In genomic region chr1:204377800-204378608, GRCh38 we compare ENCODE assay signal across 8 cellular contexts. TPM values are rescaled to one million over a fixed set of nuclear protein-coding genes. Genes with fewer than 3 reads are reported as not detected.
DNase-seq lines count a peak whose midpoint lies in the region; ATAC-seq, FAIRE-seq and TF ChIP-seq lines count a peak whose summit lies in the region.

No MANE protein-coding gene starts in this region.

- peak overlapping the region; percentile 85 for H3K4me2 ChIP-seq in keratinocyte (ENCODE audit: control insufficient read depth, extremely low read depth, insufficient read depth, low read depth, low read length)

- H3K27me3 Mint-ChIP-seq in T-helper 1 cell treated with Interleukin-12 subunit alpha and Interleukin-12 subunit beta and Interleukin-4 antibody, amounts not matched to agents 30 μg/mL and 1 μg/mL, for 36 hours (ENCODE audit: low read depth), result peaks cover 36% of the 10 kb centered on the region
- H3K27me3 Mint-ChIP-seq in brain, result no peaks in the 10 kb centered on the region

- H3K9me3 Mint-ChIP-seq in T-helper 1 cell treated with Interleukin-12 subunit alpha and Interleukin-12 subunit beta and Interleukin-4 antibody, amounts not matched to agents 30 μg/mL and 1 μg/mL, for 36 hours, result no peaks in the 10 kb centered on the region
- H3K9me3 Mint-ChIP-seq in brain, result no peaks in the 10 kb centered on the region

- peak overlapping the region; percentile 29 to 66 (median 61) for H3K4me3 ChIP-seq in keratinocyte (ENCODE audit: control insufficient read depth in 2 of 3, extremely low read depth in 1 of 3, insufficient read depth in 2 of 3, low read depth in 1 of 3, low read length in 3 of 3)

- DNase-seq in GM10266 (ENCODE audit: extremely low spot score), result peak; percentile 46
- DNase-seq in KBM-7, result peak; percentile 82
- DNase-seq in keratinocyte (ENCODE audit: low read depth, low spot score), result no peak
- DNase-seq in stimulated activated CD4-positive, alpha-beta T cell treated with anti-CD3 and anti-CD28 coated beads, Interleukin-15, amount 100 ng/mL, for 24 hours, result peak; percentile 62
- no peak for DNase-seq in NCI-H1930 (lab: John Stamatoyannopoulos, UW)

- dilution Hi-C loops in keratinocyte (cut with MboI; ENCODE audit: extremely low pct_ligation_motif_present, low sequenced_read_pairs), result no loop called here

- H2AFZ ChIP-seq in keratinocyte (ENCODE audit: control insufficient read depth, low read length), result peak overlapping the region; percentile 90

- H3K36me3 Mint-ChIP-seq in T-helper 1 cell treated with Interleukin-12 subunit alpha and Interleukin-12 subunit beta and Interleukin-4 antibody, amounts not matched to agents 30 μg/mL and 1 μg/mL, for 36 hours (ENCODE audit: low read depth), result no peaks in the 10 kb centered on the region
- no peaks in the 10 kb centered on the region for H3K36me3 Mint-ChIP-seq in brain

- in situ Hi-C loops in KBM-7 (cut with MboI; ENCODE audit: low pct_unique_long_range_greater_than_20kb, low sequenced_read_pairs), result no loop called here

- no peak overlapping the region for H3K27ac Mint-ChIP-seq in T-helper 1 cell treated with Interleukin-12 subunit alpha and Interleukin-12 subunit beta and Interleukin-4 antibody, amounts not matched to agents 30 μg/mL and 1 μg/mL, for 36 hours
- peak overlapping the region in 2 of 5 experiments; percentile 14 to 70 for H3K27ac Mint-ChIP-seq in brain

- H3K36me3 ChIP-seq in keratinocyte (ENCODE audit: control insufficient read depth in 2 of 2, extremely low read depth in 1 of 2, insufficient read depth in 2 of 2, low read length in 2 of 2), result no peaks in the 10 kb centered on the region

- peaks cover 7% of the 10 kb centered on the region for H3K4me1 ChIP-seq in keratinocyte (ENCODE audit: control insufficient read depth, extremely low read depth, insufficient read depth, low read length)

- peaks cover 12% of the 10 kb centered on the region for H3K4me1 Mint-ChIP-seq in T-helper 1 cell treated with Interleukin-12 subunit alpha and Interleukin-12 subunit beta and Interleukin-4 antibody, amounts not matched to agents 30 μg/mL and 1 μg/mL, for 36 hours (ENCODE audit: low read depth)
- H3K4me1 Mint-ChIP-seq in brain, result peaks cover 11% of the 10 kb centered on the region

- no peaks in the 10 kb centered on the region for H4K20me1 ChIP-seq in keratinocyte (ENCODE audit: control insufficient read depth, extremely low read depth, insufficient read depth, low read length)

- no peak overlapping the region for H3K27ac ChIP-seq in keratinocyte (ENCODE audit: control insufficient read depth, insufficient read depth, low read length)

- H3K27me3 ChIP-seq in keratinocyte (ENCODE audit: control insufficient read depth, extremely low read depth, insufficient read depth, low read length), result peaks cover 14% of the 10 kb centered on the region

- TF ChIP-seq CTCF in GM10266 (IDR thresholded peaks at IDR 0.05; ENCODE audit: control insufficient read depth, insufficient read depth, low read depth, missing control alignments) (no peak), brain (conservative IDR thresholded peaks at IDR 0.05) (no peak), keratinocyte (optimal IDR thresholded peaks at IDR 0.05 in 1 of 3, IDR thresholded peaks at IDR 0.05 in 1 of 3, conservative IDR thresholded peaks at IDR 0.05 in 1 of 3; ENCODE audit: extremely low read depth in 1 of 3, insufficient read depth in 2 of 3, low read length in 3 of 3) (no peak)

- H3K9ac ChIP-seq in keratinocyte (ENCODE audit: control insufficient read depth, extremely low read depth, insufficient read depth, low read length), result peak overlapping the region; percentile 24

- no peak for FAIRE-seq in keratinocyte (lab: Jason Lieb, UNC)

- ATAC-seq in HG03039 (IDR thresholded peaks at IDR 0.05; ENCODE audit: unreplicated experiment), result no peak

- H3K4me3 Mint-ChIP-seq in T-helper 1 cell treated with Interleukin-12 subunit alpha and Interleukin-12 subunit beta and Interleukin-4 antibody, amounts not matched to agents 30 μg/mL and 1 μg/mL, for 36 hours, result peak overlapping the region; percentile 79
- H3K4me3 Mint-ChIP-seq in brain, result peak overlapping the region; percentile 81 to 87 (median 86)

- H3K9me1 ChIP-seq in keratinocyte (ENCODE audit: control insufficient read depth, extremely low read depth, insufficient read depth, low read length), result no peaks in the 10 kb centered on the region

- no peaks in the 10 kb centered on the region for H3K9me3 ChIP-seq in keratinocyte (ENCODE audit: control insufficient read depth, low read depth, low read length)

- H3K79me2 ChIP-seq in keratinocyte (ENCODE audit: control insufficient read depth, insufficient read depth, low read length), result no peaks in the 10 kb centered on the region

RNA-seq across cellular contexts. Expression of gene PLEKHA6, which starts 18.3 kb away (rescaled TPM):
- 27.8 TPM for polyA plus RNA-seq in brain (ENCODE audit: insufficient read depth, low read depth, low replicate concordance)
- 1.5 to 3.4 TPM (median 1.6 TPM) in 3 replicates for polyA plus RNA-seq in keratinocyte
- polyA plus RNA-seq in keratinocyte (2011; ENCODE audit: low read depth), result 0.95 TPM
- polyA plus RNA-seq in keratinocyte (2011; cell fraction: cytosol; rRNA removed), result 1.6 and 1.9 TPM in 2 replicates
- 5.2 and 5.4 TPM in 2 replicates for polyA plus RNA-seq in keratinocyte (2011; cell fraction: nucleus; rRNA removed)
- polyA plus RNA-seq in keratinocyte (2012; ENCODE audit: low replicate concordance), result 1.9 and 3.8 TPM in 2 replicates
- polyA minus RNA-seq in keratinocyte, result 1.4 to 6.6 TPM (median 1.9 TPM) in 3 replicates
- 0.96 TPM for polyA minus RNA-seq in keratinocyte (2011; cell fraction: cytosol; rRNA and poly(A)+ RNA removed)
- polyA minus RNA-seq in keratinocyte (2011; cell fraction: nucleus; rRNA and poly(A)+ RNA removed), result 3.3 and 4.1 TPM in 2 replicates

RNA-seq across cellular contexts. Expression of gene PPP1R15B, which starts 33.6 kb away (rescaled TPM):
- polyA plus RNA-seq in brain (ENCODE audit: insufficient read depth, low read depth, low replicate concordance), result 11.4 TPM
- polyA plus RNA-seq in keratinocyte, result 13.7 to 22.8 TPM (median 19.1 TPM) in 3 replicates
- polyA plus RNA-seq in keratinocyte (2011; ENCODE audit: low read depth), result 18.5 TPM
- polyA plus RNA-seq in keratinocyte (2011; cell fraction: cytosol; rRNA removed), result 8.2 and 13.5 TPM in 2 replicates
- polyA plus RNA-seq in keratinocyte (2011; cell fraction: nucleus; rRNA removed), result 29.7 and 36.0 TPM in 2 replicates
- 15.0 and 20.0 TPM in 2 replicates for polyA plus RNA-seq in keratinocyte (2012; ENCODE audit: low replicate concordance)
- polyA minus RNA-seq in keratinocyte, result 19.4 to 27.1 TPM (median 26.7 TPM) in 3 replicates
- polyA minus RNA-seq in keratinocyte (2011; cell fraction: cytosol; rRNA and poly(A)+ RNA removed), result 23.6 TPM
- 41.9 and 58.3 TPM in 2 replicates for polyA minus RNA-seq in keratinocyte (2011; cell fraction: nucleus; rRNA and poly(A)+ RNA removed)

Comparison
In these comparisons a context has a peak if more than half of its experiments do, and no peak if none do; other contexts are left out.
1. DNase-seq: peak in GM10266 (single experiment), KBM-7 (single experiment) and stimulated activated CD4-positive, alpha-beta T cell treated with anti-CD3 and anti-CD28 coated beads, Interleukin-15, amount 100 ng/mL, for 24 hours (single experiment); none in keratinocyte (single experiment) and NCI-H1930 (0 of 2).